Comparison of ENCODE assay signal across 10 cellular contexts in the genomic region with DNA sequence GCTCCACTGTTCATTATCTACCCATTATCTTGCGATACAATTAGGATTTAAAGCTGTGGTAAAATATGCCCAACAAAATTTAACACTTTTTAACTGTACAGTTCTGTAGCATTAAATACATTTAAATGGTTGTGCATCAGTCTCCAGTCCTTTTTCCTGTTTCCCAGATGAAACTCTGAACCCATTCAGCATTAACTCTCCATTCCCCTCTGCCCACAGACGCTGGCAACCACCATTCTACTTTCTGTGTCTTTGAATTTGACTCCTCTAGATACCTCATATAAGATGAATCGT. TPM values are rescaled to one million over a fixed set of nuclear protein-coding genes. Genes with fewer than 3 reads are reported as not detected.
DNase-seq lines count a peak whose midpoint lies in the region; ATAC-seq and TF ChIP-seq lines count a peak whose summit lies in the region.
"Had no signal": no experiment of that assay in that cellular context is flagged by ENCODE, and none has a peak within 500 bp of the region (broad histone marks: within the 10 kb centered on the region; RNA-seq: fewer than 3 reads in every experiment).

No MANE protein-coding gene starts in this region.

- TF ChIP-seq CTCF in nephron (IDR thresholded peaks at IDR 0.05; ENCODE audit: unreplicated experiment in 3 of 3) (no peak), foreskin keratinocyte (conservative IDR thresholded peaks at IDR 0.05) (no peak)

- H3K36me3 ChIP-seq in CD4-positive, CD25-positive, alpha-beta regulatory T cell (ENCODE audit: control insufficient read depth, insufficient read depth, low read length) = no peaks in the 10 kb centered on the region
- no peaks in the 10 kb centered on the region for H3K36me3 ChIP-seq in HUES6 (ENCODE audit: control insufficient read depth, insufficient read depth, low read length)

- H3K4me1 Mint-ChIP-seq in CD4-positive, CD25-positive, alpha-beta regulatory T cell = peaks cover 14 to 42% (median 29%) of the 10 kb centered on the region in 4 donors
- peaks cover 37% of the 10 kb centered on the region for H3K4me1 Mint-ChIP-seq in activated naive CD8-positive, alpha-beta T cell treated with anti-CD3 and anti-CD28 coated beads, Interleukin-2, amount 50 U/mL, for 24 hours
- peaks cover 19% of the 10 kb centered on the region for H3K4me1 Mint-ChIP-seq in nephron

- no peak overlapping the region for H3K9ac ChIP-seq in HUES6 (ENCODE audit: low read length)

- peak overlapping the region; percentile 76 for H3K4me3 ChIP-seq in CD4-positive, CD25-positive, alpha-beta regulatory T cell (ENCODE audit: low read depth, low read length)
- H3K4me3 ChIP-seq in HUES6 (ENCODE audit: low read depth, low read length) = peak overlapping the region; percentile 80

- peaks cover 47% of the 10 kb centered on the region for H3K27me3 Mint-ChIP-seq in CD4-positive, CD25-positive, alpha-beta regulatory T cell
- peaks cover 34% of the 10 kb centered on the region for H3K27me3 Mint-ChIP-seq in activated naive CD8-positive, alpha-beta T cell treated with anti-CD3 and anti-CD28 coated beads, Interleukin-2, amount 50 U/mL, for 24 hours
- peaks cover 42% of the 10 kb centered on the region for H3K27me3 Mint-ChIP-seq in nephron (ENCODE audit: low read depth)

- H3K9me3 ChIP-seq in CD4-positive, CD25-positive, alpha-beta regulatory T cell (ENCODE audit: control insufficient read depth in 2 of 2, low read length in 2 of 2) = no peaks in the 10 kb centered on the region
- no peaks in the 10 kb centered on the region for H3K9me3 ChIP-seq in HUES6 (ENCODE audit: control insufficient read depth, insufficient read depth, low read depth, low read length)

- H3K27me3 ChIP-seq in CD4-positive, CD25-positive, alpha-beta regulatory T cell (ENCODE audit: control insufficient read depth, insufficient read depth, low read length) = peaks cover 8% of the 10 kb centered on the region
- H3K27me3 ChIP-seq in HUES6 (ENCODE audit: control insufficient read depth, insufficient read depth, low read length) (peaks cover 41% of the 10 kb centered on the region), foreskin keratinocyte (no peaks in the 10 kb centered on the region)

- peak overlapping the region; percentile 64 for H3K27ac ChIP-seq in CD4-positive, CD25-positive, alpha-beta regulatory T cell (ENCODE audit: insufficient read depth, low read length, poor library complexity, severe bottlenecking)
- H3K27ac ChIP-seq in HUES6 (ENCODE audit: low read depth, low read length) (no peak overlapping the region), foreskin keratinocyte (no peak overlapping the region)

- peaks cover 0 to 9% (median 3%) of the 10 kb centered on the region in 7 donors for H3K9me3 Mint-ChIP-seq in CD4-positive, CD25-positive, alpha-beta regulatory T cell
- no peaks in the 10 kb centered on the region for H3K9me3 Mint-ChIP-seq in activated naive CD8-positive, alpha-beta T cell treated with anti-CD3 and anti-CD28 coated beads, Interleukin-2, amount 50 U/mL, for 24 hours
- no peaks in the 10 kb centered on the region for H3K9me3 Mint-ChIP-seq in nephron

- DNase-seq in CD4-positive, CD25-positive, alpha-beta regulatory T cell = no peak
- no peak for DNase-seq in activated naive CD8-positive, alpha-beta T cell treated with anti-CD3 and anti-CD28 coated beads, Interleukin-2, amount 50 U/mL, for 24 hours
- no peak for DNase-seq in pons (ENCODE audit: low spot score)
- no peak for DNase-seq in effector CD4-positive, alpha-beta T cell
- no peak for DNase-seq in foreskin keratinocyte
- DNase-seq: cerebellar nuclear complex, GDM1 had no signal

- peaks cover 7% of the 10 kb centered on the region for H3K36me3 Mint-ChIP-seq in CD4-positive, CD25-positive, alpha-beta regulatory T cell
- peaks cover 9% of the 10 kb centered on the region for H3K36me3 Mint-ChIP-seq in activated naive CD8-positive, alpha-beta T cell treated with anti-CD3 and anti-CD28 coated beads, Interleukin-2, amount 50 U/mL, for 24 hours (ENCODE audit: low read depth)
- no peaks in the 10 kb centered on the region for H3K36me3 Mint-ChIP-seq in nephron (ENCODE audit: low read depth)

- no peak for ATAC-seq in CD4-positive, CD25-positive, alpha-beta regulatory T cell (ENCODE audit: low read depth in 2 of 2)
- ATAC-seq in activated naive CD8-positive, alpha-beta T cell treated with anti-CD3 and anti-CD28 coated beads, Interleukin-2, amount 50 U/mL, for 24 hours = no peak
- ATAC-seq in foreskin keratinocyte (no peak), GM19351 (IDR thresholded peaks at IDR 0.05; ENCODE audit: unreplicated experiment) (no peak)

- H3K4me3 Mint-ChIP-seq in CD4-positive, CD25-positive, alpha-beta regulatory T cell = peak overlapping the region; percentile 88 to 93 (median 90)
- H3K4me3 Mint-ChIP-seq in activated naive CD8-positive, alpha-beta T cell treated with anti-CD3 and anti-CD28 coated beads, Interleukin-2, amount 50 U/mL, for 24 hours = peak overlapping the region; percentile 89
- H3K4me3 Mint-ChIP-seq in nephron = peak overlapping the region; percentile 87 to 89 (median 88)

- H3K4me1 ChIP-seq in CD4-positive, CD25-positive, alpha-beta regulatory T cell (ENCODE audit: control insufficient read depth, insufficient read depth, low read length, poor library complexity, severe bottlenecking) = peaks cover 41% of the 10 kb centered on the region
- 0 out of 2 replicates have a peak, but pooled peaks cover 7% of the 10 kb centered on the region for H3K4me1 ChIP-seq in HUES6 (ENCODE audit: control insufficient read depth, insufficient read depth, low read length)
- peaks cover 6% of the 10 kb centered on the region for H3K4me1 ChIP-seq in foreskin keratinocyte

- H3K27ac Mint-ChIP-seq in CD4-positive, CD25-positive, alpha-beta regulatory T cell = peak overlapping the region; percentile 93 to 98 (median 97)
- H3K27ac Mint-ChIP-seq in activated naive CD8-positive, alpha-beta T cell treated with anti-CD3 and anti-CD28 coated beads, Interleukin-2, amount 50 U/mL, for 24 hours = peak overlapping the region; percentile 95
- peak overlapping the region in 1 of 3 experiments; percentile 39 for H3K27ac Mint-ChIP-seq in nephron

RNA-seq across cellular contexts. Expression of a gene that starts 2.9 kb away (rescaled TPM):
- total RNA-seq in CD4-positive, CD25-positive, alpha-beta regulatory T cell = 0.72 TPM
- under 1 TPM in 2 of 4 donors, not detected in 2; 0.16 to 0.47 TPM for polyA plus RNA-seq in CD4-positive, CD25-positive, alpha-beta regulatory T cell
- 33.3 and 37.6 TPM in 2 replicates for total RNA-seq in foreskin keratinocyte
- polyA plus RNA-seq in foreskin keratinocyte = 36.7 and 39.0 TPM in 2 replicates

RNA-seq across cellular contexts. Expression of a gene that starts 15.2 kb away (rescaled TPM):
- total RNA-seq in CD4-positive, CD25-positive, alpha-beta regulatory T cell = 40.8 TPM
- polyA plus RNA-seq in CD4-positive, CD25-positive, alpha-beta regulatory T cell = 1 to 10 TPM in 2 of 4 donors, under 1 TPM in 2; 0.67 to 1.6 (median 0.87) TPM
- total RNA-seq in foreskin keratinocyte = 17.5 and 17.9 TPM in 2 replicates
- polyA plus RNA-seq in foreskin keratinocyte = 15.6 and 17.3 TPM in 2 replicates

RNA-seq across cellular contexts. Expression of a gene that starts 35.8 kb away (rescaled TPM):
- 1,838 TPM for total RNA-seq in CD4-positive, CD25-positive, alpha-beta regulatory T cell
- 1,000 to 10,000 TPM; 2,227 to 2,760 (median 2,470) TPM for polyA plus RNA-seq in CD4-positive, CD25-positive, alpha-beta regulatory T cell
- total RNA-seq in foreskin keratinocyte = 3,025 and 3,078 TPM in 2 replicates
- 2,685 and 2,690 TPM in 2 replicates for polyA plus RNA-seq in foreskin keratinocyte

RNA-seq across cellular contexts. Expression of a gene that starts 53.0 kb away (rescaled TPM):
- 40.3 TPM for total RNA-seq in CD4-positive, CD25-positive, alpha-beta regulatory T cell
- 10 to 100 TPM; 28.0 to 39.9 (median 35.0) TPM for polyA plus RNA-seq in CD4-positive, CD25-positive, alpha-beta regulatory T cell
- total RNA-seq in foreskin keratinocyte = 2.6 and 2.8 TPM in 2 replicates
- 0.97 and 1.1 TPM in 2 replicates for polyA plus RNA-seq in foreskin keratinocyte

Comparison
In these comparisons a context has a peak if more than half of its experiments do, and no peak if none do; other contexts are left out.
1. RNA of a gene that starts 2.9 kb away (total RNA-seq): 33.3 to 37.6 TPM in foreskin keratinocyte; 0.72 TPM in CD4-positive, CD25-positive, alpha-beta regulatory T cell (single experiment); every median in the first group is over 10 times any median in the second.
2. Peak in every context shown above with its lines, with median percentiles within 50 percentile points of each other: H3K4me3 Mint-ChIP-seq.